In the genomic region with DNA sequence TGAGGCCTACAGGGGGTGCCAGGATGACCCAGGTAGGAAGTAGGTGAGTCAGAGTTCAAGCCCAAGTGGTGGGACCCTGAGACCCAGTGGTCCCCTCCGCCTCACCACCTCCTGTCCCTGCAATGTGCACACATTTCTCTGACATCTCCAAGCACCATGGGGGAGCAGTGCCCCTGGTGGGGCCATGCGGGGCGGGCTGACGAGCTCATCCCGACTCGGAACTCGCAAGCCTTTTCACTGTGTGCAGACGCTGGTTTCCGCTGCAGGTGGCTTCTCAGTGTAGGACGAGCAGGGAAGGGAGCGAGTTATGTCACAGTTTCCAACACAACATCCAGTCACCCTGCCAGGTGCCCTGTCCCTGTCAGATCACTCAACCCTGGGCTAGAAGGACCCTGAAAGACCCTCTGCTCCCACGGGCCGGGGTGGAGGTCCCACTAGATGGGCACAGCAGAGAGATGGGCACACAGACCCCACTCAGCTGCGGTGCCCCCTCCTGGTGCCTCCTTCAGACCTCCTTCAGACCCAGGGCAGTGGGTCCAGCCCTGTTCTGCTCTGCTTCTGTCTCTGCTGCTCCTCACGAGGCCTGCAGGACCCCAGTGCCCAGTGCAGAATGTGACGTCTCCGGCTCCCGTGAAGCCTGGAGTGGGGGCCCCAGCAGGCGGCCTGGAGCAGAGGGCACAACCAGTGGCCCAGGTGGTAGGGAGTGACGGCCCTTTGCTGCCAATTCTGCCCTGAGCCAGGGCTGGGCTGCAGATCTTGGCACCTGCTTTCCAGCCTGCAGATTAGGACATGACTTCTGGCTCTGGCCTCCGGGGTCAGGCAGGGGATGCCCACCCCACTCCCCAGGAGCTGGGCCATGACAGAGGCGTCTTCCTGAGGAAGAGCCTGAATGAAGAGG, we compare ENCODE assay signal across 24 cellular contexts.
A peak's percentile ranks its signal among the peaks of the same experiment; 100 is the strongest.
DNase-seq lines count a peak whose midpoint lies in the region; ATAC-seq and TF ChIP-seq lines count a peak whose summit lies in the region.
"Had no signal": no experiment of that assay in that cellular context is flagged by ENCODE, and none has a peak within 500 bp of the region (broad histone marks: within the 10 kb centered on the region; RNA-seq: fewer than 3 reads in every experiment).

No MANE protein-coding gene starts in this region.

- DNase-seq in Right ventricle myocardium superior, result peak; percentile 72
- DNase-seq in right atrium auricular region (ENCODE audit: low spot score), result no peak
- no peak for DNase-seq in endothelial cell (ENCODE audit: low spot score)
- no peak for DNase-seq in tibial artery
- DNase-seq in GM19238 (ENCODE audit: insufficient read length, low spot score), result no peak
- DNase-seq: activated CD4-positive, alpha-beta T cell treated with anti-CD3 and anti-CD28 coated beads for 1 hour; activated CD8-positive, alpha-beta T cell treated with anti-CD3 and anti-CD28 coated beads, Interleukin-2, amount 10 ng/mL, durations not matched to agents 7 days and 5 days; activated effector memory CD4-positive, alpha-beta T cell treated with Interleukin-2 at 50 U/mL for 16 hours; activated naive CD8-positive, alpha-beta T cell treated with anti-CD3 and anti-CD28 coated beads, Interleukin-2, amount 10 ng/mL, durations not matched to agents 7 days and 5 days; CD4-positive, alpha-beta T cell; H9; IMR-90; kidney; mammary epithelial cell; NCI-H1417; NCI-H2081; NCI-H69; stimulated activated CD4-positive, alpha-beta T cell treated with anti-CD3 and anti-CD28 coated beads, Interleukin-4, amount 100 ng/mL, for 24 hours; thyroid gland had no signal

- TF ChIP-seq CTCF in right atrium auricular region (IDR thresholded peaks at IDR 0.05), result no peak
- no peak for TF ChIP-seq CTCF in endothelial cell (IDR thresholded peaks at IDR 0.05; ENCODE audit: unreplicated experiment)
- TF ChIP-seq CTCF in nephron (IDR thresholded peaks at IDR 0.05; ENCODE audit: unreplicated experiment in 3 of 3), result no peak
- no peak for TF ChIP-seq CTCF in tibial artery (IDR thresholded peaks at IDR 0.05)

- H3K36me3 Mint-ChIP-seq in endothelial cell (ENCODE audit: low read depth, unreplicated experiment) (peaks cover 13% of the 10 kb centered on the region), nephron (ENCODE audit: low read depth) (peaks cover 9% of the 10 kb centered on the region)

- H3K4me3 ChIP-seq in right atrium auricular region (no peak overlapping the region), tibial artery (no peak overlapping the region)
- H3K4me3 ChIP-seq: thyroid gland had no signal

- H3K4me1 Mint-ChIP-seq in endothelial cell (ENCODE audit: unreplicated experiment), result peaks cover 12% of the 10 kb centered on the region
- H3K4me1 Mint-ChIP-seq in nephron, result peaks cover 69% of the 10 kb centered on the region

- ATAC-seq in Right ventricle myocardium superior (ENCODE audit: poor library complexity) (peak; percentile 78), HG02981 (IDR thresholded peaks at IDR 0.05; ENCODE audit: unreplicated experiment) (no peak), GM18498 (IDR thresholded peaks at IDR 0.05; ENCODE audit: unreplicated experiment) (no peak)
- ATAC-seq: activated CD8-positive, alpha-beta T cell treated with anti-CD3 and anti-CD28 coated beads, Interleukin-2, amount 10 ng/mL, durations not matched to agents 7 days and 5 days; stimulated activated memory B cell treated with anti-CD40 and anti-IgM and Interleukin-4, amounts not matched to agents 10 μg/mL and 1 μg/mL and 100 μg/mL, for 72 hours had no signal

- H3K27me3 ChIP-seq in right atrium auricular region (no peaks in the 10 kb centered on the region), tibial artery (no peaks in the 10 kb centered on the region)
- H3K27me3 ChIP-seq: thyroid gland had no signal

- intact Hi-C loops in Right ventricle myocardium superior (cut with DNase I), result no loop called here
- intact Hi-C loops in tibial artery (cut with DNase I; ENCODE audit: low total_unique reads), result no loop called here

- H3K4me1 ChIP-seq in right atrium auricular region (peaks cover 0 to 88% of the 10 kb centered on the region in 2 donors), tibial artery (peaks cover 6 to 85% (median 67%) of the 10 kb centered on the region in 4 donors)

- peak overlapping the region; percentile 31 for H3K4me3 Mint-ChIP-seq in endothelial cell (ENCODE audit: unreplicated experiment)
- H3K4me3 Mint-ChIP-seq in nephron, result no peak overlapping the region
- H3K4me3 Mint-ChIP-seq: activated CD8-positive, alpha-beta T cell treated with anti-CD3 and anti-CD28 coated beads, Interleukin-2, amount 10 ng/mL, durations not matched to agents 7 days and 5 days; activated naive CD8-positive, alpha-beta T cell treated with anti-CD3 and anti-CD28 coated beads, Interleukin-2, amount 10 ng/mL, durations not matched to agents 7 days and 5 days; CD4-positive, alpha-beta T cell; H9; stimulated activated memory B cell treated with anti-CD40 and anti-IgM and Interleukin-4, amounts not matched to agents 10 μg/mL and 1 μg/mL and 100 μg/mL, for 72 hours had no signal

- H3K36me3 ChIP-seq in right atrium auricular region (peaks cover 16% of the 10 kb centered on the region), tibial artery (peaks cover 11 to 24% (median 14%) of the 10 kb centered on the region in 3 donors)

- H3K27ac Mint-ChIP-seq in endothelial cell (ENCODE audit: unreplicated experiment), result no peak overlapping the region
- H3K27ac Mint-ChIP-seq in nephron, result peak overlapping the region in 2 of 3 experiments; percentile 42 to 44
- H3K27ac Mint-ChIP-seq: activated CD8-positive, alpha-beta T cell treated with anti-CD3 and anti-CD28 coated beads, Interleukin-2, amount 10 ng/mL, durations not matched to agents 7 days and 5 days; activated naive CD8-positive, alpha-beta T cell treated with anti-CD3 and anti-CD28 coated beads, Interleukin-2, amount 10 ng/mL, durations not matched to agents 7 days and 5 days; CD4-positive, alpha-beta T cell; stimulated activated memory B cell treated with anti-CD40 and anti-IgM and Interleukin-4, amounts not matched to agents 10 μg/mL and 1 μg/mL and 100 μg/mL, for 72 hours had no signal

- no peaks in the 10 kb centered on the region for H3K9me3 ChIP-seq in right atrium auricular region
- no peaks in the 10 kb centered on the region for H3K9me3 ChIP-seq in tibial artery
- H3K9me3 ChIP-seq: thyroid gland had no signal

- H3K27me3 Mint-ChIP-seq in endothelial cell (ENCODE audit: unreplicated experiment), result peaks cover 13% of the 10 kb centered on the region
- H3K27me3 Mint-ChIP-seq in nephron (ENCODE audit: low read depth), result no peaks in the 10 kb centered on the region
- H3K27me3 Mint-ChIP-seq: activated naive CD8-positive, alpha-beta T cell treated with anti-CD3 and anti-CD28 coated beads, Interleukin-2, amount 10 ng/mL, durations not matched to agents 7 days and 5 days; CD4-positive, alpha-beta T cell; stimulated activated memory B cell treated with anti-CD40 and anti-IgM and Interleukin-4, amounts not matched to agents 10 μg/mL and 1 μg/mL and 100 μg/mL, for 72 hours had no signal

- H3K9me3 Mint-ChIP-seq in endothelial cell (ENCODE audit: unreplicated experiment), result no peaks in the 10 kb centered on the region
- no peaks in the 10 kb centered on the region for H3K9me3 Mint-ChIP-seq in nephron
- H3K9me3 Mint-ChIP-seq: activated naive CD8-positive, alpha-beta T cell treated with anti-CD3 and anti-CD28 coated beads, Interleukin-2, amount 10 ng/mL, durations not matched to agents 7 days and 5 days; CD4-positive, alpha-beta T cell; H9; nephron progenitor cell; stimulated activated memory B cell treated with anti-CD40 and anti-IgM and Interleukin-4, amounts not matched to agents 10 μg/mL and 1 μg/mL and 100 μg/mL, for 72 hours had no signal

- H3K27ac ChIP-seq in right atrium auricular region, result peak overlapping the region in 1 of 2 donors; percentile 53
- peak overlapping the region; percentile 27 to 50 for H3K27ac ChIP-seq in tibial artery
- H3K27ac ChIP-seq: thyroid gland had no signal
